Comparison of ENCODE assay signal across 8 cellular contexts in the genomic region with DNA sequence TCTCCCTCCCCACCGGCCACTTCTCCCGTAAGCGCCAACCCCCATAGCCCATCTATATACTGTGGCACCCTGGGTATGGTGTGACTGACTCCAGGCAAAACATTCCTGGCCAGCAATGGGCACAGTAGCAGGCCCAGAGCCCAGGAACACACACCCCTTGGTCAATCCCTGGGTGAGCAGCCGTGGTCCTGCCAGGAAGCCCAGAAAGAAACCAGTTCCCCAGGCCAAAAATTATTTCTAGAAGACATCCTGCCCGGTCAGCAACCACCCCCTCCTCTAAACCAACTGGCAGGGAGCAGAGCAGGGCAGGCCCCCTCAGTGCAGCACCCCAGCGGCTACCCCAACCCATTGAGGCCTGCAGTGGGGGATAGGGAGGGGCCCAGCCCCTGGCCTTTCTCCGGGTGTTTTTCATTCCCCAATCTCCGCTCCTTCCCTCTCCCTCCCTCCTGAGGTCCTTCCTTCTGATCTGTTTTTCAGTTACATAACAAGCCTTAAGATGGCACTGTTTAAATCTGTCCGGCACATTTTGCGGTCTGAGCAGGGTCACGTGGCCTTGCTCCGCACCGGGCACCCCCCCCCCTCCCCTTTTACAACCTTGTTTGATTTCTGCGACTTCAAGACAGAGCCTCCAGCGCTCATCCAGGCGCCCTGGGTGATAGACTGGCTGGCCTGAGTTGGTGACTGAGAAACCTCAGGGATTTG. TPM values are rescaled to one million over a fixed set of nuclear protein-coding genes. Genes with fewer than 3 reads are reported as not detected.
DNase-seq lines count a peak whose midpoint lies in the region; ATAC-seq lines count a peak whose summit lies in the region.

No MANE protein-coding gene starts in this region.

- H3K4me3 Mint-ChIP-seq in activated CD4-positive, alpha-beta T cell treated with anti-CD3 and anti-CD28 coated beads for 36 hours: peak overlapping the region; percentile 66
- H3K4me3 Mint-ChIP-seq in activated T-helper 2 cell treated with anti-CD3 and anti-CD28 coated beads, Interferon-gamma antibody, Interleukin-2, Interleukin-4, amounts not matched to agents 10 μg/mL and 5 μg/mL and 100 μg/mL, durations not matched to agents 14 hours and 24 hours and 36 hours (ENCODE audit: low read depth): peak overlapping the region; percentile 42

- peaks cover 7% of the 10 kb centered on the region for H3K36me3 Mint-ChIP-seq in activated CD4-positive, alpha-beta T cell treated with anti-CD3 and anti-CD28 coated beads for 36 hours (ENCODE audit: low read depth)
- H3K36me3 Mint-ChIP-seq in activated T-helper 2 cell treated with anti-CD3 and anti-CD28 coated beads, Interferon-gamma antibody, Interleukin-2, Interleukin-4, amounts not matched to agents 10 μg/mL and 5 μg/mL and 100 μg/mL, durations not matched to agents 14 hours and 24 hours and 36 hours (ENCODE audit: low read depth): no peaks in the 10 kb centered on the region

- H3K9me3 Mint-ChIP-seq in activated CD4-positive, alpha-beta T cell treated with anti-CD3 and anti-CD28 coated beads for 36 hours (ENCODE audit: low read depth): no peaks in the 10 kb centered on the region
- no peaks in the 10 kb centered on the region for H3K9me3 Mint-ChIP-seq in activated T-helper 2 cell treated with anti-CD3 and anti-CD28 coated beads, Interferon-gamma antibody, Interleukin-2, Interleukin-4, amounts not matched to agents 10 μg/mL and 5 μg/mL and 100 μg/mL, durations not matched to agents 14 hours and 24 hours and 36 hours

- peak; percentile 69 for DNase-seq in activated CD4-positive, alpha-beta T cell treated with anti-CD3 and anti-CD28 coated beads for 36 hours
- no peak for DNase-seq in activated CD4-positive, alpha-beta T cell treated with anti-CD3 and anti-CD28 coated beads, Interleukin-2, amount 50 U/mL, for 4 hours
- DNase-seq in NCI-H2196 treated with DMSO at 0.1 percent for 48 hours (lab: John Stamatoyannopoulos, UW; ENCODE audit: unreplicated experiment) (peak; percentile 78), islet precursor cell (peak; percentile 80), T-helper 9 cell (no peak)
- no peak for DNase-seq in activated T-helper 2 cell treated with anti-CD3 and anti-CD28 coated beads, Interferon-gamma antibody, Interleukin-2, Interleukin-4, amounts not matched to agents 10 μg/mL and 5 μg/mL and 100 μg/mL, durations not matched to agents 14 hours and 24 hours and 36 hours (ENCODE audit: low spot score)

- POLR2A ChIA-PET in activated CD4-positive, alpha-beta T cell treated with anti-CD3 and anti-CD28 coated beads for 36 hours (lab: Charles Lee): no interaction called here

- CTCF ChIA-PET in activated CD4-positive, alpha-beta T cell treated with anti-CD3 and anti-CD28 coated beads for 36 hours (lab: Charles Lee): interaction anchor here (1.1 to 1.4 kb wide), 2 partner anchors 20 to 307 kb away, joined by 3 to 6 read pairs; no protein-coding TSS in a partner anchor

- ATAC-seq in activated CD4-positive, alpha-beta T cell treated with anti-CD3 and anti-CD28 coated beads for 36 hours: no peak
- ATAC-seq in GM18861 (IDR thresholded peaks at IDR 0.05; ENCODE audit: unreplicated experiment): no peak
- ATAC-seq in GM18858 (IDR thresholded peaks at IDR 0.05; ENCODE audit: unreplicated experiment): no peak

- peaks cover 28% of the 10 kb centered on the region for H3K27me3 Mint-ChIP-seq in activated CD4-positive, alpha-beta T cell treated with anti-CD3 and anti-CD28 coated beads for 36 hours
- H3K27me3 Mint-ChIP-seq in activated T-helper 2 cell treated with anti-CD3 and anti-CD28 coated beads, Interferon-gamma antibody, Interleukin-2, Interleukin-4, amounts not matched to agents 10 μg/mL and 5 μg/mL and 100 μg/mL, durations not matched to agents 14 hours and 24 hours and 36 hours (ENCODE audit: low read depth): peaks cover 46% of the 10 kb centered on the region

- intact Hi-C loops in activated CD4-positive, alpha-beta T cell treated with anti-CD3 and anti-CD28 coated beads for 36 hours (cut with DNase I, micrococcal nuclease): loop anchor here in 1 of 2 experiments (2.0 to 10.0 kb wide), 2 partner anchors 100 to 920 kb away; a partner anchor contains a TSS
- intact Hi-C loops in activated T-helper 2 cell treated with anti-CD3 and anti-CD28 coated beads, Interferon-gamma antibody, Interleukin-2, Interleukin-4, amounts not matched to agents 10 μg/mL and 5 μg/mL and 100 μg/mL, durations not matched to agents 14 hours and 24 hours and 36 hours (cut with micrococcal nuclease): no loop called here

- H3K4me1 Mint-ChIP-seq in activated CD4-positive, alpha-beta T cell treated with anti-CD3 and anti-CD28 coated beads for 36 hours: peaks cover 19% of the 10 kb centered on the region
- H3K4me1 Mint-ChIP-seq in activated T-helper 2 cell treated with anti-CD3 and anti-CD28 coated beads, Interferon-gamma antibody, Interleukin-2, Interleukin-4, amounts not matched to agents 10 μg/mL and 5 μg/mL and 100 μg/mL, durations not matched to agents 14 hours and 24 hours and 36 hours (ENCODE audit: low read depth): peaks cover 12% of the 10 kb centered on the region

- H3K27ac Mint-ChIP-seq in activated CD4-positive, alpha-beta T cell treated with anti-CD3 and anti-CD28 coated beads for 36 hours: no peak overlapping the region
- no peak overlapping the region for H3K27ac Mint-ChIP-seq in activated T-helper 2 cell treated with anti-CD3 and anti-CD28 coated beads, Interferon-gamma antibody, Interleukin-2, Interleukin-4, amounts not matched to agents 10 μg/mL and 5 μg/mL and 100 μg/mL, durations not matched to agents 14 hours and 24 hours and 36 hours

RNA-seq across cellular contexts. Expression of a gene that starts 2.0 kb away (rescaled TPM):
- total RNA-seq in activated CD4-positive, alpha-beta T cell treated with anti-CD3 and anti-CD28 coated beads for 36 hours: 10 to 100 TPM; 22.7 to 27.5 TPM
- 5.2 and 5.7 TPM in 2 replicates for total RNA-seq in activated T-helper 2 cell treated with anti-CD3 and anti-CD28 coated beads, Interferon-gamma antibody, Interleukin-2, Interleukin-4, amounts not matched to agents 10 μg/mL and 5 μg/mL and 100 μg/mL, durations not matched to agents 14 hours and 24 hours and 36 hours

RNA-seq across cellular contexts. Expression of a gene that starts 59.4 kb away (rescaled TPM):
- 10 to 100 TPM; 12.3 to 13.0 TPM for total RNA-seq in activated CD4-positive, alpha-beta T cell treated with anti-CD3 and anti-CD28 coated beads for 36 hours
- 16.1 and 16.8 TPM in 2 replicates for total RNA-seq in activated T-helper 2 cell treated with anti-CD3 and anti-CD28 coated beads, Interferon-gamma antibody, Interleukin-2, Interleukin-4, amounts not matched to agents 10 μg/mL and 5 μg/mL and 100 μg/mL, durations not matched to agents 14 hours and 24 hours and 36 hours

Comparison
In these comparisons a context has a peak if more than half of its experiments do, and no peak if none do; other contexts are left out.
1. DNase-seq: peak in activated CD4-positive, alpha-beta T cell treated with anti-CD3 and anti-CD28 coated beads for 36 hours (single experiment), NCI-H2196 treated with DMSO at 0.1 percent for 48 hours (single experiment) and islet precursor cell (single experiment); none in activated CD4-positive, alpha-beta T cell treated with anti-CD3 and anti-CD28 coated beads, Interleukin-2, amount 50 U/mL, for 4 hours (0 of 2), activated T-helper 2 cell treated with anti-CD3 and anti-CD28 coated beads, Interferon-gamma antibody, Interleukin-2, Interleukin-4, amounts not matched to agents 10 μg/mL and 5 μg/mL and 100 μg/mL, durations not matched to agents 14 hours and 24 hours and 36 hours (single experiment) and T-helper 9 cell (single experiment).